Comparison of ENCODE assay signal across 18 cellular contexts in genomic region chr12:115338566-115339294, GRCh38.
A peak's percentile ranks its signal among the peaks of the same experiment; 100 is the strongest.
DNase-seq lines count a peak whose midpoint lies in the region; ATAC-seq, FAIRE-seq and TF ChIP-seq lines count a peak whose summit lies in the region.
"Had no signal": no experiment of that assay in that cellular context is flagged by ENCODE, and none has a peak within 500 bp of the region (broad histone marks: within the 10 kb centered on the region; RNA-seq: fewer than 3 reads in every experiment).

No MANE protein-coding gene starts in this region.

- TF ChIP-seq CTCF in HepG2 (CRISPR knock-in tag; IDR thresholded peaks at IDR 0.05), result no peak
- TF ChIP-seq CTCF in right lobe of liver (IDR thresholded peaks at IDR 0.05), result no peak
- no peak for TF ChIP-seq CTCF in osteoblast (IDR thresholded peaks at IDR 0.05; ENCODE audit: extremely low read depth, low read depth, low read length)

- ATAC-seq in HepG2 (no peak), right lobe of liver (no peak)

- TF ChIP-seq RAD21 in HepG2 (CRISPR knock-in tag; IDR thresholded peaks at IDR 0.05), result no peak

- H3K27ac ChIP-seq in HepG2 (ENCODE audit: extremely low read length, insufficient read depth, low read length), result no peak overlapping the region
- H3K27ac ChIP-seq in right lobe of liver, result no peak overlapping the region
- H3K27ac ChIP-seq in HUES48 (ENCODE audit: low read depth, low read length), result peak overlapping the region; percentile 30
- no peak overlapping the region for H3K27ac ChIP-seq in osteoblast (ENCODE audit: low read depth, low read length)
- H3K27ac ChIP-seq: dorsolateral prefrontal cortex, SJCRH30 had no signal

- DNase-seq in HepG2 (ENCODE audit: low spot score) (no peak), right lobe of liver (no peak), fibroblast of gingiva (ENCODE audit: low read depth) (peak; percentile 68), osteoblast (ENCODE audit: insufficient read length, low spot score, missing footprints) (no peak), NCI-H1417 (lab: John Stamatoyannopoulos, UW) (no peak), NCI-H1436 (lab: John Stamatoyannopoulos, UW) (no peak)
- DNase-seq in activated CD4-positive, alpha-beta T cell treated with anti-CD3 and anti-CD28 coated beads, Interleukin-2, amount 50 U/mL, for 4 hours, result no peak
- DNase-seq: activated B cell treated with CpG ODN at 0.5 μM for 24 hours; activated T-cell treated with anti-CD3 and anti-CD28 coated beads, Interleukin-2, amount 50 U/mL, for 24 hours; Caco-2; dorsolateral prefrontal cortex; NCI-H1092; NCI-H774; nephron progenitor cell; SJCRH30; trophoblast cell had no signal

- H3K36me3 ChIP-seq in HepG2 (replicated peaks in 1 of 2; ENCODE audit: control insufficient read depth in 1 of 2, insufficient read depth in 2 of 2, low read length in 2 of 2) (no peaks in the 10 kb centered on the region), right lobe of liver (no peaks in the 10 kb centered on the region), HUES48 (ENCODE audit: control insufficient read depth, insufficient read depth, low read length) (no peaks in the 10 kb centered on the region), osteoblast (ENCODE audit: insufficient read depth, low read length) (no peaks in the 10 kb centered on the region)
- H3K36me3 ChIP-seq: SJCRH30 had no signal

- H3K4me2 ChIP-seq in HepG2 (ENCODE audit: low read depth, low read length), result no peak overlapping the region
- no peak overlapping the region for H3K4me2 ChIP-seq in osteoblast (ENCODE audit: insufficient read depth, low read length)

- H3K27me3 ChIP-seq in HepG2 (ENCODE audit: control insufficient read depth in 1 of 2, insufficient read depth in 2 of 2, low read length in 2 of 2), result peaks cover 0 to 9% of the 10 kb centered on the region in 2 experiments; a peak in 1 of 5 replicates
- no peaks in the 10 kb centered on the region for H3K27me3 ChIP-seq in right lobe of liver
- no peaks in the 10 kb centered on the region for H3K27me3 ChIP-seq in HUES48 (ENCODE audit: control insufficient read depth, insufficient read depth, low read length)
- no peaks in the 10 kb centered on the region for H3K27me3 ChIP-seq in osteoblast (ENCODE audit: insufficient read depth, low read length)
- H3K27me3 ChIP-seq: SJCRH30 had no signal

- H3K9me3 ChIP-seq in HepG2 (ENCODE audit: low read length) (no peaks in the 10 kb centered on the region), right lobe of liver (no peaks in the 10 kb centered on the region), HUES48 (ENCODE audit: control insufficient read depth, insufficient read depth, low read length) (no peaks in the 10 kb centered on the region), osteoblast (ENCODE audit: low read depth, low read length) (no peaks in the 10 kb centered on the region)
- H3K9me3 ChIP-seq: Caco-2 had no signal

- CTCF ChIA-PET in HepG2 (lab: Yijun Ruan, JAX; ENCODE audit: low intra/inter-chr PET ratio, low total read pairs), result no interaction called here

- no peak for FAIRE-seq in HepG2 (lab: Jason Lieb, UNC)

- H2AFZ ChIP-seq in HepG2 (ENCODE audit: low read length) (no peak overlapping the region), osteoblast (ENCODE audit: low read length) (no peak overlapping the region)

- H3K4me1 ChIP-seq in HepG2 (ENCODE audit: insufficient read depth, low read length), result no peaks in the 10 kb centered on the region
- no peaks in the 10 kb centered on the region for H3K4me1 ChIP-seq in right lobe of liver
- peaks cover 19% of the 10 kb centered on the region for H3K4me1 ChIP-seq in HUES48 (ENCODE audit: control insufficient read depth, insufficient read depth, low read length)
- peaks cover 14% of the 10 kb centered on the region for H3K4me1 ChIP-seq in osteoblast (ENCODE audit: insufficient read depth, low read length)
- H3K4me1 ChIP-seq: Caco-2 had no signal

- POLR2A ChIA-PET in HepG2 (lab: Yijun Ruan, JAX), result no interaction called here

- 33% methylated on average over 9 of the region's 9 CpGs for WGBS in HepG2 (ENCODE audit: low lambda C conversion rate)
- WGBS in right lobe of liver (ENCODE audit: insufficient coverage, low coverage, low lambda C conversion rate, missing lambda C conversion rate), result 58% methylated on average over 8 of the region's 9 CpGs

- H3K79me2 ChIP-seq in HepG2 (ENCODE audit: insufficient read depth, low read length) (no peaks in the 10 kb centered on the region), osteoblast (ENCODE audit: insufficient read depth, low read length) (no peaks in the 10 kb centered on the region)

- H4K20me1 ChIP-seq in HepG2 (ENCODE audit: insufficient read depth, low read length) (no peaks in the 10 kb centered on the region), osteoblast (ENCODE audit: insufficient read depth, low read length) (no peaks in the 10 kb centered on the region)

- H3K4me3 ChIP-seq in HepG2 (replicated peaks in 1 of 3; ENCODE audit: insufficient read depth in 1 of 3, low read depth in 2 of 3, low read length in 3 of 3), result no peak overlapping the region
- no peak overlapping the region for H3K4me3 ChIP-seq in right lobe of liver
- H3K4me3 ChIP-seq in HUES48 (ENCODE audit: low read depth, low read length), result no peak overlapping the region
- no peak overlapping the region for H3K4me3 ChIP-seq in osteoblast (ENCODE audit: insufficient read depth, low read length)
- H3K4me3 ChIP-seq: dorsolateral prefrontal cortex, SJCRH30, skin epidermis had no signal

- TF ChIP-seq EP300 in HepG2 (IDR thresholded peaks at IDR 0.05; ENCODE audit: low read depth in 2 of 2, low read length in 2 of 2), result no peak
- no peak for TF ChIP-seq EP300 in HepG2 (CRISPR knock-in tag; IDR thresholded peaks at IDR 0.05; ENCODE audit: borderline replicate concordance)

- TF ChIP-seq POLR2A in HepG2 (IDR thresholded peaks at IDR 0.05; ENCODE audit: insufficient read depth in 1 of 2, low read depth in 2 of 2, low read length in 2 of 2) (no peak), right lobe of liver (IDR thresholded peaks at IDR 0.05) (no peak)

- in situ Hi-C loops in HepG2 (cut with HindIII; ENCODE audit: extremely low pct_ligation_motif_present, low pct_unique_long_range_greater_than_20kb), result no loop called here

- H3K9ac ChIP-seq in HepG2 (ENCODE audit: insufficient read depth, low read depth, low read length) (no peak overlapping the region), HUES48 (ENCODE audit: low read depth, low read length) (no peak overlapping the region)

- intact Hi-C loops in HepG2 (cut with micrococcal nuclease; ENCODE audit: unreplicated experiment) (no loop called here), right lobe of liver (cut with DNase I) (no loop called here)

- no TSS peak for BruUV-seq in HepG2 (replicated peaks; lab: Mats Ljungman, UMichigan)

TF ChIP-seq in HepG2, 621 proteins besides CTCF, POLR2A, EP300 and RAD21:
- TF ChIP-seq ZNF570 (CRISPR knock-in tag; IDR thresholded peaks at IDR 0.05; ENCODE audit: borderline replicate concordance) (no peak), NR1H2 (CRISPR knock-in tag; IDR thresholded peaks at IDR 0.05; ENCODE audit: borderline replicate concordance, low read depth) (no peak), ZNF629 (CRISPR knock-in tag; conservative IDR thresholded peaks at IDR 0.05) (peak; percentile 48; the same call in 1 of the 2 replicates)
